In the genomic region with DNA sequence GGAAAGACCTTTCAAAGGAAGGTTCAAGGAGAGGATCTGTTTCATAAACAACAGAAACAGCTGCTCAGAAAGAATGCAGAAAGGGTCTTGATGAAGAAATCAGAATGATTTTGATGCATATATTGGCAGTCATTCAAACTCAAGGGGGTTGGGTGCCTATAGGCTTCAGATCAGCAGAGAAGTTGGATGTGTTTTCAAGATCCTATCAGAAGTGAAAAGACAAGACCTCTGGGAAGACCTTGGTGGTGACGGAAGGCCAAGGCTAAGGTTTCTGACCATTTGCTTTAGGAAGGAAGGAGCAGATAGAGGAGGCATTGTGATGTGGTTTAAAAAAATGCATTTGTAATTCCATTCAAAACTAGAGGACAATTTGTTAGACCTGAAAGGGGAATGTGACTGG, we compare ENCODE assay signal across 1 cellular context.
TF ChIP-seq lines count a peak whose summit lies in the region.

No MANE protein-coding gene starts in this region.

TF ChIP-seq in GM23338, 12 proteins besides CTCF, POLR2A, EP300 and RAD21 (continued from another document):
- TF ChIP-seq, protein P1, sequence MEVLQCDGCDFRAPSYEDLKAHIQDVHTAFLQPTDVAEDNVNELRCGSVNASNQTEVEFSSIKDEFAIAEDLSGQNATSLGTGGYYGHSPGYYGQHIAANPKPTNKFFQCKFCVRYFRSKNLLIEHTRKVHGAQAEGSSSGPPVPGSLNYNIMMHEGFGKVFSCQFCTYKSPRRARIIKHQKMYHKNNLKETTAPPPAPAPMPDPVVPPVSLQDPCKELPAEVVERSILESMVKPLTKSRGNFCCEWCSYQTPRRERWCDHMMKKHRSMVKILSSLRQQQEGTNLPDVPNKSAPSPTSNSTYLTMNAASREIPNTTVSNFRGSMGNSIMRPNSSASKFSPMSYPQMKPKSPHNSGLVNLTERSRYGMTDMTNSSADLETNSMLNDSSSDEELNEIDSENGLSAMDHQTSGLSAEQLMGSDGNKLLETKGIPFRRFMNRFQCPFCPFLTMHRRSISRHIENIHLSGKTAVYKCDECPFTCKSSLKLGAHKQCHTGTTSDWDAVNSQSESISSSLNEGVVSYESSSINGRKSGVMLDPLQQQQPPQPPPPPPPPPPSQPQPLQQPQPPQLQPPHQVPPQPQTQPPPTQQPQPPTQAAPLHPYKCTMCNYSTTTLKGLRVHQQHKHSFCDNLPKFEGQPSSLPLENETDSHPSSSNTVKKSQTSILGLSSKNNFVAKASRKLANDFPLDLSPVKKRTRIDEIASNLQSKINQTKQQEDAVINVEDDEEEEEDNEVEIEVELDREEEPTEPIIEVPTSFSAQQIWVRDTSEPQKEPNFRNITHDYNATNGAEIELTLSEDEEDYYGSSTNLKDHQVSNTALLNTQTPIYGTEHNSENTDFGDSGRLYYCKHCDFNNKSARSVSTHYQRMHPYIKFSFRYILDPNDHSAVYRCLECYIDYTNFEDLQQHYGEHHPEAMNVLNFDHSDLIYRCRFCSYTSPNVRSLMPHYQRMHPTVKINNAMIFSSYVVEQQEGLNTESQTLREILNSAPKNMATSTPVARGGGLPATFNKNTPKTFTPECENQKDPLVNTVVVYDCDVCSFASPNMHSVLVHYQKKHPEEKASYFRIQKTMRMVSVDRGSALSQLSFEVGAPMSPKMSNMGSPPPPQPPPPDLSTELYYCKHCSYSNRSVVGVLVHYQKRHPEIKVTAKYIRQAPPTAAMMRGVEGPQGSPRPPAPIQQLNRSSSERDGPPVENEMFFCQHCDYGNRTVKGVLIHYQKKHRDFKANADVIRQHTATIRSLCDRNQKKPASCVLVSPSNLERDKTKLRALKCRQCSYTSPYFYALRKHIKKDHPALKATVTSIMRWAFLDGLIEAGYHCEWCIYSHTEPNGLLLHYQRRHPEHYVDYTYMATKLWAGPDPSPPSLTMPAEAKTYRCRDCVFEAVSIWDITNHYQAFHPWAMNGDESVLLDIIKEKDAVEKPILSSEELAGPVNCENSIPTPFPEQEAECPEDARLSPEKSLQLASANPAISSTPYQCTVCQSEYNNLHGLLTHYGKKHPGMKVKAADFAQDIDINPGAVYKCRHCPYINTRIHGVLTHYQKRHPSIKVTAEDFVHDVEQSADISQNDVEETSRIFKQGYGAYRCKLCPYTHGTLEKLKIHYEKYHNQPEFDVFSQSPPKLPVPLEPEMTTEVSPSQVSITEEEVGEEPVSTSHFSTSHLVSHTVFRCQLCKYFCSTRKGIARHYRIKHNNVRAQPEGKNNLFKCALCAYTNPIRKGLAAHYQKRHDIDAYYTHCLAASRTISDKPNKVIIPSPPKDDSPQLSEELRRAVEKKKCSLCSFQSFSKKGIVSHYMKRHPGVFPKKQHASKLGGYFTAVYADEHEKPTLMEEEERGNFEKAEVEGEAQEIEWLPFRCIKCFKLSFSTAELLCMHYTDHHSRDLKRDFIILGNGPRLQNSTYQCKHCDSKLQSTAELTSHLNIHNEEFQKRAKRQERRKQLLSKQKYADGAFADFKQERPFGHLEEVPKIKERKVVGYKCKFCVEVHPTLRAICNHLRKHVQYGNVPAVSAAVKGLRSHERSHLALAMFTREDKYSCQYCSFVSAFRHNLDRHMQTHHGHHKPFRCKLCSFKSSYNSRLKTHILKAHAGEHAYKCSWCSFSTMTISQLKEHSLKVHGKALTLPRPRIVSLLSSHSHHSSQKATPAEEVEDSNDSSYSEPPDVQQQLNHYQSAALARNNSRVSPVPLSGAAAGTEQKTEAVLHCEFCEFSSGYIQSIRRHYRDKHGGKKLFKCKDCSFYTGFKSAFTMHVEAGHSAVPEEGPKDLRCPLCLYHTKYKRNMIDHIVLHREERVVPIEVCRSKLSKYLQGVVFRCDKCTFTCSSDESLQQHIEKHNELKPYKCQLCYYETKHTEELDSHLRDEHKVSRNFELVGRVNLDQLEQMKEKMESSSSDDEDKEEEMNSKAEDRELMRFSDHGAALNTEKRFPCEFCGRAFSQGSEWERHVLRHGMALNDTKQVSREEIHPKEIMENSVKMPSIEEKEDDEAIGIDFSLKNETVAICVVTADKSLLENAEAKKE (CRISPR knock-in tag; IDR thresholded peaks at IDR 0.05) = no peak
- TF ChIP-seq CREB1 (CRISPR knock-in tag; IDR thresholded peaks at IDR 0.05; ENCODE audit: low read depth) (no peak), NANOG (IDR thresholded peaks at IDR 0.05; ENCODE audit: borderline replicate concordance) (no peak), POLR2AphosphoS5 (IDR thresholded peaks at IDR 0.05; ENCODE audit: low read depth) (no peak), JUNB (IDR thresholded peaks at IDR 0.05; ENCODE audit: unreplicated experiment) (no peak), EZH2 (IDR thresholded peaks at IDR 0.05; ENCODE audit: low read depth, unreplicated experiment) (no peak), ZNF114 (CRISPR knock-in tag; IDR thresholded peaks at IDR 0.05) (no peak), ZNF331 (CRISPR knock-in tag; IDR thresholded peaks at IDR 0.05; ENCODE audit: low read depth) (no peak)
TF ChIP-seq in GM23338: peak in this region for 0.
